In the genomic region with DNA sequence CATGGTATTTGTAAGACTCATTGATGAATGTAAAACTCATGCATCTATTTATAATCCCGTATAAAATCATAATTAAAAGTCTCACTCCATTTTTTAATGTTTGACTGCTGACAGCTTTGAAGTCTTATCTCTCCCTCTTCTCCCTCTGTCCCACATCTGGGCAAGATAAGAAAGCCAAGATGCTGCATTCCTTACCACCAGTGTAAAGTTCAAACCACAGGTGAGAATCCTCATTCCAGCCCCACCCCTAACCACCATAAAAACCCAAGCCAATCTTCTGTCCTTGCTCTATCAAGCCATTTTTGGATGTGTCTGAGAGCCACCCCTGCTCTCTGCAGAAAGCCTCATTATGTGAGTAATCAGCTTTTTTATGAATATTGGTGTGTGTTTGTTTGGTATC, we compare ENCODE assay signal across 1 cellular context.
TF ChIP-seq lines count a peak whose summit lies in the region.

No MANE protein-coding gene starts in this region.

TF ChIP-seq in HCT116, 20 proteins besides CTCF, POLR2A, EP300 and RAD21 (continued from another document):
- TF ChIP-seq, protein P1, sequence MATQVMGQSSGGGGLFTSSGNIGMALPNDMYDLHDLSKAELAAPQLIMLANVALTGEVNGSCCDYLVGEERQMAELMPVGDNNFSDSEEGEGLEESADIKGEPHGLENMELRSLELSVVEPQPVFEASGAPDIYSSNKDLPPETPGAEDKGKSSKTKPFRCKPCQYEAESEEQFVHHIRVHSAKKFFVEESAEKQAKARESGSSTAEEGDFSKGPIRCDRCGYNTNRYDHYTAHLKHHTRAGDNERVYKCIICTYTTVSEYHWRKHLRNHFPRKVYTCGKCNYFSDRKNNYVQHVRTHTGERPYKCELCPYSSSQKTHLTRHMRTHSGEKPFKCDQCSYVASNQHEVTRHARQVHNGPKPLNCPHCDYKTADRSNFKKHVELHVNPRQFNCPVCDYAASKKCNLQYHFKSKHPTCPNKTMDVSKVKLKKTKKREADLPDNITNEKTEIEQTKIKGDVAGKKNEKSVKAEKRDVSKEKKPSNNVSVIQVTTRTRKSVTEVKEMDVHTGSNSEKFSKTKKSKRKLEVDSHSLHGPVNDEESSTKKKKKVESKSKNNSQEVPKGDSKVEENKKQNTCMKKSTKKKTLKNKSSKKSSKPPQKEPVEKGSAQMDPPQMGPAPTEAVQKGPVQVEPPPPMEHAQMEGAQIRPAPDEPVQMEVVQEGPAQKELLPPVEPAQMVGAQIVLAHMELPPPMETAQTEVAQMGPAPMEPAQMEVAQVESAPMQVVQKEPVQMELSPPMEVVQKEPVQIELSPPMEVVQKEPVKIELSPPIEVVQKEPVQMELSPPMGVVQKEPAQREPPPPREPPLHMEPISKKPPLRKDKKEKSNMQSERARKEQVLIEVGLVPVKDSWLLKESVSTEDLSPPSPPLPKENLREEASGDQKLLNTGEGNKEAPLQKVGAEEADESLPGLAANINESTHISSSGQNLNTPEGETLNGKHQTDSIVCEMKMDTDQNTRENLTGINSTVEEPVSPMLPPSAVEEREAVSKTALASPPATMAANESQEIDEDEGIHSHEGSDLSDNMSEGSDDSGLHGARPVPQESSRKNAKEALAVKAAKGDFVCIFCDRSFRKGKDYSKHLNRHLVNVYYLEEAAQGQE (IDR thresholded peaks at IDR 0.05; ENCODE audit: low read depth): no peak
- TF ChIP-seq CEBPB (IDR thresholded peaks at IDR 0.05; ENCODE audit: low read depth) (no peak), FOSL1 (IDR thresholded peaks at IDR 0.05; ENCODE audit: low read depth) (no peak)
